Comparison of ENCODE assay signal across 1 cellular context in genomic region chr10:11325817-11326216, GRCh38.
TF ChIP-seq lines count a peak whose summit lies in the region.

No MANE protein-coding gene starts in this region.

TF ChIP-seq in IMR-90, 13 proteins besides CTCF, POLR2A, EP300 and RAD21 (continued from another document):
- TF ChIP-seq USF2 (IDR thresholded peaks at IDR 0.05; ENCODE audit: low read depth, low read length) = no peak
- TF ChIP-seq MAZ (IDR thresholded peaks at IDR 0.05; ENCODE audit: borderline replicate concordance, low read depth, low read length) = no peak
- no peak for TF ChIP-seq MXI1 (IDR thresholded peaks at IDR 0.05; ENCODE audit: borderline replicate concordance, low read depth, low read length)
- no peak for TF ChIP-seq BHLHE40 (IDR thresholded peaks at IDR 0.05; ENCODE audit: low read depth, low read length)
- no peak for TF ChIP-seq MAFK (IDR thresholded peaks at IDR 0.05; ENCODE audit: low read depth, low read length)
- no peak for TF ChIP-seq FOS (IDR thresholded peaks at IDR 0.05; ENCODE audit: low read depth, low read length)
TF ChIP-seq in IMR-90: peak in this region for 0.
